ENCODE assay signal across 8 cellular contexts in the genomic region with DNA sequence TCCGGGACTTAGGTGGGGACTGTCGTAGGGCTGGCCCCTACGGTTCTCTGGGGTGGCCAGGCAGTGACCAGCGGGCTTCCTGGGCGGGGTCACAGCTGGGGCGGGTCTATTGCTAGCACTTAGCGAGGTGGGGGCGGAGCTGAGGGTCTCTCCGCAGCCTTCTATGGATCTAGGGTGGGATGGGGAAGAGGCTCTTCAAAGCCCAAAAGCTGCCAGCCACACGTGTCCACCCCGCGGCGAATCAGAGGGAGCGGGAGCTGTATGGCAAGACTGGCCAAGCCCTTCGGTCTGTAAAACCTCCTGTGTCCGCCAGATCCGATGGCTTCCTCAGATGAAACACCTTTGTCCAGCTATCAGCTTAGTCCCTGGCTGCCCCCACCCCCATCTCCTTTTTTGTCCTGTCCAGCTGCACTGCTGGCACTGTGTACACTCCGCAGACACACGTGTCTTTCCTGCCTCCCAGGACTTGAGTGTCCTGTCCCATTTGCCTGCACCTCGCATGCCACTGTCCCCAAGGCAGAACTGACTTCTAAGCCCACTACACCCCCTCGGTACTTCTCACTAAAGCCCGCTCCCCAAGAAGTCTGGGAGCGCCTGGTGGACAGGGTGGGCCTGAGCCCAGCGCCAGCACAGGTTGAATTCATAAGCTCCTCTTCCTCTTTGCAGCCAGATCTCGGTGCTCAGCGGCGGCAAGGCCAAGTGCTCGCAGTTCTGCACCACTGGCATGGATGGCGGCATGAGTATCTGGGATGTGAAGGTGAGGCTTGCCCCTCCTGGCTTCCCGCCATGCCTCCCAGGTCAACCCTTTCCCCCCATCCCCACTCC. TPM values are rescaled to one million over a fixed set of nuclear protein-coding genes. Genes with fewer than 3 reads are reported as not detected.
DNase-seq lines count a peak whose midpoint lies in the region; ATAC-seq and TF ChIP-seq lines count a peak whose summit lies in the region.

No MANE protein-coding gene starts in this region.

- POLR2A ChIA-PET in AG04449 (lab: Yijun Ruan, JAX): interaction anchor here (0.6 to 1.9 kb wide), 4 partner anchors 11 to 993 kb away, joined by 3 to 5 read pairs (median 4); partner anchors contain the start of genes BUD31 and PDAP1

- TF ChIP-seq EP300 in stomach (IDR thresholded peaks at IDR 0.05): no peak

- ATAC-seq in HG03442 (IDR thresholded peaks at IDR 0.05; ENCODE audit: unreplicated experiment) (peak; percentile 21), HG03565 (IDR thresholded peaks at IDR 0.05; ENCODE audit: unreplicated experiment) (no peak), GM21360 (IDR thresholded peaks at IDR 0.05; ENCODE audit: unreplicated experiment) (no peak)

- peak overlapping the region; percentile 8 to 81 (median 75) for H3K27ac ChIP-seq in stomach

- 39 to 65% (median 42%) methylated on average over 14 to 30 of the region's 30 CpGs for WGBS in stomach, 5 donors

- intact Hi-C loops in stomach (cut with DNase I; ENCODE audit: low total_unique reads): no loop called here

- TF ChIP-seq POLR2A in stomach (IDR thresholded peaks at IDR 0.05): no peak

- no peaks in the 10 kb centered on the region for H3K36me3 Mint-ChIP-seq in activated naive CD8-positive, alpha-beta T cell

- peak overlapping the region; percentile 75 for H3K27ac Mint-ChIP-seq in activated naive CD8-positive, alpha-beta T cell

- no peaks in the 10 kb centered on the region for H3K9me3 Mint-ChIP-seq in activated naive CD8-positive, alpha-beta T cell (ENCODE audit: low read depth)

- no peaks in the 10 kb centered on the region for H3K9me3 ChIP-seq in stomach

- no peak for DNase-seq in AG04449 (ENCODE audit: low read depth, low spot score)
- peak; percentile 89 for DNase-seq in iPS-NIHi11 (ENCODE audit: low spot score)
- DNase-seq in stomach: peak; percentile 34
- DNase-seq in NCI-H446 (lab: John Stamatoyannopoulos, UW): no peak

- H3K4me3 ChIP-seq in AG04449 (ENCODE audit: low read depth, low read length): peak overlapping the region; percentile 32; the same call in 1 of the 2 replicates
- H3K4me3 ChIP-seq in stomach: peak overlapping the region; percentile 41 to 60 (median 52)

- H3K27me3 ChIP-seq in stomach: no peaks in the 10 kb centered on the region

- CTCF ChIA-PET in AG04449 (lab: Yijun Ruan, JAX): interaction anchor here (1.1 to 1.5 kb wide), 4 partner anchors 11 to 14 kb away, joined by 3 to 5 read pairs (median 4); no protein-coding TSS in a partner anchor

- peaks cover 59 to 94% (median 84%) of the 10 kb centered on the region in 4 donors for H3K36me3 ChIP-seq in stomach

- TF ChIP-seq CTCF in AG04449 (IDR thresholded peaks at IDR 0.05; ENCODE audit: insufficient read depth, low read length, missing control alignments) (no peak), stomach (IDR thresholded peaks at IDR 0.05) (no peak)

- H3K27me3 Mint-ChIP-seq in activated naive CD8-positive, alpha-beta T cell: no peaks in the 10 kb centered on the region

- peaks cover 6 to 31% (median 25%) of the 10 kb centered on the region in 4 donors for H3K4me1 ChIP-seq in stomach

- H3K4me1 Mint-ChIP-seq in activated naive CD8-positive, alpha-beta T cell (ENCODE audit: low read depth): peaks cover 19% of the 10 kb centered on the region

- H3K4me3 Mint-ChIP-seq in activated naive CD8-positive, alpha-beta T cell: peak overlapping the region; percentile 78

RNA-seq across cellular contexts. Expression of gene PDAP1, which starts 14.8 kb away (rescaled TPM):
- total RNA-seq in stomach: 10 to 100 TPM; 22.8 to 79.9 (median 32.3) TPM
- 100 to 1,000 TPM; 129 to 153 (median 133) TPM for polyA plus RNA-seq in stomach

RNA-seq across cellular contexts. Expression of gene BUD31, which starts 15.2 kb away (rescaled TPM):
- 100 to 1,000 TPM in 1 of 5 donors, 10 to 100 TPM in 4; 58.0 to 122 (median 82.3) TPM for total RNA-seq in stomach
- polyA plus RNA-seq in stomach: 100 to 1,000 TPM; 127 to 155 (median 151) TPM

RNA-seq across cellular contexts. Expression of gene ARPC1B, which starts 19.0 kb away (rescaled TPM):
- total RNA-seq in stomach: 100 to 1,000 TPM in 3 of 5 donors, 10 to 100 TPM in 2; 25.1 to 229 (median 113) TPM
- 100 to 1,000 TPM in 2 of 3 donors, 10 to 100 TPM in 1; 89.9 to 196 (median 106) TPM for polyA plus RNA-seq in stomach

RNA-seq across cellular contexts. Expression of gene PTCD1, which starts 45.0 kb away (rescaled TPM):
- 1 to 10 TPM in 4 of 5 donors, under 1 TPM in 1; 0.87 to 3.5 (median 2.7) TPM for total RNA-seq in stomach
- 1 to 10 TPM; 1.8 to 3.1 (median 2.0) TPM for polyA plus RNA-seq in stomach

RNA-seq across cellular contexts. Expression of gene CPSF4, which starts 45.2 kb away (rescaled TPM):
- total RNA-seq in stomach: 10 to 100 TPM in 4 of 5 donors, 1 to 10 TPM in 1; 4.5 to 43.8 (median 28.8) TPM
- polyA plus RNA-seq in stomach: 10 to 100 TPM; 24.9 to 31.3 (median 25.6) TPM

Comparison
In these comparisons a context has a peak if more than half of its experiments do, and no peak if none do; other contexts are left out.
1. DNase-seq: peak in iPS-NIHi11 (single experiment) and stomach (single experiment); none in AG04449 (single experiment) and NCI-H446 (0 of 2).